In genomic region chr7:98641646-98642489, GRCh38 we compare ENCODE assay signal across 9 cellular contexts. TPM values are rescaled to one million over a fixed set of nuclear protein-coding genes. Genes with fewer than 3 reads are reported as not detected.
A peak's percentile ranks its signal among the peaks of the same experiment; 100 is the strongest.
DNase-seq lines count a peak whose midpoint lies in the region; ATAC-seq and TF ChIP-seq lines count a peak whose summit lies in the region.
"Had no signal": no experiment of that assay in that cellular context is flagged by ENCODE, and none has a peak within 500 bp of the region (broad histone marks: within the 10 kb centered on the region; RNA-seq: fewer than 3 reads in every experiment).

No MANE protein-coding gene starts in this region.

- WGBS in tibial nerve, 2 donors = 11 to 20% methylated on average over 12 to 14 of the region's 15 CpGs
- 30% methylated on average over 13 of the region's 15 CpGs for WGBS in esophagus muscularis mucosa

- intact Hi-C loops in esophagus muscularis mucosa (cut with DNase I) = no loop called here

- DNase-seq in AML-193 (lab: John Stamatoyannopoulos, UW) = peak; percentile 17 to 20
- DNase-seq in NOMO-1 treated with DMSO at 0.1 percent for 48 hours (lab: John Stamatoyannopoulos, UW; ENCODE audit: unreplicated experiment) = peak; percentile 92
- no peak for DNase-seq in tibial nerve (ENCODE audit: low spot score in 2 of 2)
- DNase-seq in esophagus muscularis mucosa (ENCODE audit: extremely low spot score) = no peak
- DNase-seq in NCI-H446 treated with DMSO at 0.1 percent for 48 hours (lab: John Stamatoyannopoulos, UW) = no peak
- no peak for DNase-seq in mesothelial cell of epicardium (ENCODE audit: low spot score in 2 of 2, unreplicated experiment in 2 of 2)
- DNase-seq: central memory CD4-positive, alpha-beta T cell had no signal

- H3K36me3 Mint-ChIP-seq in mesothelial cell of epicardium = no peaks in the 10 kb centered on the region

- no peaks in the 10 kb centered on the region for H3K4me1 Mint-ChIP-seq in mesothelial cell of epicardium

- H3K4me1 ChIP-seq in tibial nerve (peaks cover 0 to 7% (median 0%) of the 10 kb centered on the region in 4 donors), esophagus muscularis mucosa (no peaks in the 10 kb centered on the region)

- TF ChIP-seq CTCF in tibial nerve (IDR thresholded peaks at IDR 0.05) = no peak
- no peak for TF ChIP-seq CTCF in esophagus muscularis mucosa (IDR thresholded peaks at IDR 0.05)
- no peak for TF ChIP-seq CTCF in mesothelial cell of epicardium (IDR thresholded peaks at IDR 0.05; ENCODE audit: unreplicated experiment)

- H3K9me3 Mint-ChIP-seq in mesothelial cell of epicardium = peaks cover 15% of the 10 kb centered on the region

- no peak overlapping the region for H3K4me3 Mint-ChIP-seq in mesothelial cell of epicardium

- ATAC-seq in GM19043 (IDR thresholded peaks at IDR 0.05; ENCODE audit: low read depth, unreplicated experiment) (peak; percentile 72), HG03060 (IDR thresholded peaks at IDR 0.05; ENCODE audit: low read depth, unreplicated experiment) (peak; percentile 69)

- TF ChIP-seq POLR2A in tibial nerve (IDR thresholded peaks at IDR 0.05) = no peak
- TF ChIP-seq POLR2A in esophagus muscularis mucosa (IDR thresholded peaks at IDR 0.05; ENCODE audit: low read depth) = no peak

- H3K36me3 ChIP-seq in tibial nerve (no peaks in the 10 kb centered on the region), esophagus muscularis mucosa (no peaks in the 10 kb centered on the region)

- no peak overlapping the region for H3K27ac Mint-ChIP-seq in mesothelial cell of epicardium

- no peak for TF ChIP-seq EP300 in tibial nerve (IDR thresholded peaks at IDR 0.05)
- TF ChIP-seq EP300 in esophagus muscularis mucosa (IDR thresholded peaks at IDR 0.05) = no peak

- H3K9me3 ChIP-seq in tibial nerve = peaks cover 0 to 23% (median 0%) of the 10 kb centered on the region in 4 donors
- peaks cover 0 to 22% (median 15%) of the 10 kb centered on the region in 4 donors for H3K9me3 ChIP-seq in esophagus muscularis mucosa

- H3K27ac ChIP-seq in tibial nerve = no peak overlapping the region
- no peak overlapping the region for H3K27ac ChIP-seq in esophagus muscularis mucosa (replicated peaks in 1 of 4)

- H3K27me3 ChIP-seq in tibial nerve = no peaks in the 10 kb centered on the region
- peaks cover 0 to 8% (median 0%) of the 10 kb centered on the region in 4 donors for H3K27me3 ChIP-seq in esophagus muscularis mucosa

- H3K4me3 ChIP-seq in tibial nerve (no peak overlapping the region), esophagus muscularis mucosa (no peak overlapping the region)

- peaks cover 17% of the 10 kb centered on the region for H3K27me3 Mint-ChIP-seq in mesothelial cell of epicardium (ENCODE audit: low read depth)

RNA-seq across cellular contexts. Expression of gene NPTX2, which starts 24.8 kb away (rescaled TPM):
- total RNA-seq in tibial nerve (10 to 100 TPM; 24.5 to 46.8 (median 39.2) TPM), esophagus muscularis mucosa (10 to 100 TPM; 22.4 to 52.5 (median 30.1) TPM), mesothelial cell of epicardium (0.70 to 1.4 TPM (median 1.1 TPM) in 3 replicates)

Comparison
In these comparisons a context has a peak if more than half of its experiments do, and no peak if none do; other contexts are left out.
1. DNase-seq: peak in AML-193 (2 of 2) and NOMO-1 treated with DMSO at 0.1 percent for 48 hours (single experiment); none in tibial nerve (0 of 2), esophagus muscularis mucosa (single experiment), NCI-H446 treated with DMSO at 0.1 percent for 48 hours (single experiment) and mesothelial cell of epicardium (0 of 2).